In the genomic region with DNA sequence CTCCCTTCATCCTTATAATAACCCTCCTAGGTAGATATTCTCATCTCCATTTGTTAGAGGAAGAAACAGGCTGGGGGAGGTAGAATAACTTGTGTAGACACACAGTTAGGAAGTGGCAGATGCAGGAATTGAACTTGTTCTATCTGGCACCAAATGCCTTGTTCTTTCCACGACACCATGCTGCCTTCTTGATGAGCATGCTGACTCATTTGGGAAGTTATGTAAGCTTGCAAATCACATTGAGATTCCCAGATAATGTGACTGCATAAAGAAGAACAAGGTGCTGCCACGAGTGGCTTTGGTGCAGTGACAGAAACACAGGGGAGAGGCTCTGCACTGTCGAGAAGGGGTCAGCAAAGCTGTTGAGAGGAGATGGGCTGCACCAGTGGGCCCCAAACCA, we compare ENCODE assay signal across 18 cellular contexts. TPM values are rescaled to one million over a fixed set of nuclear protein-coding genes. Genes with fewer than 3 reads are reported as not detected.
A peak's percentile ranks its signal among the peaks of the same experiment; 100 is the strongest.
DNase-seq lines count a peak whose midpoint lies in the region; ATAC-seq, FAIRE-seq and TF ChIP-seq lines count a peak whose summit lies in the region.
"Had no signal": no experiment of that assay in that cellular context is flagged by ENCODE, and none has a peak within 500 bp of the region (broad histone marks: within the 10 kb centered on the region; RNA-seq: fewer than 3 reads in every experiment).

No MANE protein-coding gene starts in this region.

- TF ChIP-seq EP300 in esophagus muscularis mucosa (IDR thresholded peaks at IDR 0.05): no peak

- H3K4me1 ChIP-seq in esophagus muscularis mucosa: peaks cover 4 to 33% (median 17%) of the 10 kb centered on the region in 4 donors
- H3K4me1 ChIP-seq in aorta (ENCODE audit: control insufficient read depth in 1 of 2, insufficient read depth in 2 of 2, low read length in 2 of 2): no peaks in the 10 kb centered on the region

- H3K27me3 ChIP-seq in esophagus muscularis mucosa (no peaks in the 10 kb centered on the region), aorta (ENCODE audit: control insufficient read depth in 1 of 2, insufficient read depth in 2 of 2, low read length in 1 of 2) (no peaks in the 10 kb centered on the region)
- H3K27me3 ChIP-seq: heart left ventricle, thyroid gland had no signal

- ATAC-seq in WTC11: no peak
- ATAC-seq in aorta (ENCODE audit: low FRiP score): no peak
- ATAC-seq: activated CD8-positive, alpha-beta memory T cell treated with anti-CD3 and anti-CD28 coated beads, Interleukin-2, amount 10 ng/mL, durations not matched to agents 7 days and 5 days; left colon had no signal

- CTCF ChIA-PET in WTC11 (lab: Charles Lee): interaction anchor here (0.5 to 3.7 kb wide), 13 partner anchors 8 to 287 kb away, joined by 3 to 50 read pairs (median 6); a partner anchor contains a TSS
- CTCF ChIA-PET in activated naive CD4-positive, alpha-beta T cell treated with anti-CD3 and anti-CD28 coated beads for 36 hours (lab: Charles Lee): interaction anchor here (0.6 to 2.1 kb wide), 5 partner anchors 10 to 487 kb away, joined by 3 to 15 read pairs (median 6); no protein-coding TSS in a partner anchor

- TF ChIP-seq POLR2A in esophagus muscularis mucosa (IDR thresholded peaks at IDR 0.05; ENCODE audit: low read depth) (no peak), GM12891 (IDR thresholded peaks at IDR 0.05; ENCODE audit: low read depth, low read length) (no peak)

- H3K27ac ChIP-seq in esophagus muscularis mucosa (replicated peaks in 1 of 4) (no peak overlapping the region), aorta (ENCODE audit: low read depth in 1 of 2, low read length in 2 of 2) (no peak overlapping the region)
- H3K27ac ChIP-seq: thyroid gland had no signal

- H3K9me3 Mint-ChIP-seq in WTC11: peaks cover 28% of the 10 kb centered on the region
- H3K9me3 Mint-ChIP-seq in activated naive CD4-positive, alpha-beta T cell treated with anti-CD3 and anti-CD28 coated beads for 36 hours: no peaks in the 10 kb centered on the region

- no peaks in the 10 kb centered on the region for H3K9me3 ChIP-seq in esophagus muscularis mucosa
- H3K9me3 ChIP-seq in aorta (ENCODE audit: control insufficient read depth, low read length): peaks cover 2% of the 10 kb centered on the region
- H3K9me3 ChIP-seq: heart left ventricle, SK-N-SH, thyroid gland had no signal

- H3K4me3 ChIP-seq in esophagus muscularis mucosa (no peak overlapping the region), aorta (ENCODE audit: low read length in 2 of 2) (no peak overlapping the region)
- H3K4me3 ChIP-seq: GM12878, heart left ventricle, thyroid gland had no signal

- no peak overlapping the region for H3K4me3 Mint-ChIP-seq in WTC11
- no peak overlapping the region for H3K4me3 Mint-ChIP-seq in activated naive CD4-positive, alpha-beta T cell treated with anti-CD3 and anti-CD28 coated beads for 36 hours
- H3K4me3 Mint-ChIP-seq: activated CD8-positive, alpha-beta memory T cell treated with anti-CD3 and anti-CD28 coated beads, Interleukin-2, amount 10 ng/mL, durations not matched to agents 7 days and 5 days had no signal

- intact Hi-C loops in esophagus muscularis mucosa (cut with DNase I) (loop anchor here (10.0 kb wide), 1 partner anchor 176 kb away; a partner anchor contains a TSS), aorta (cut with DNase I) (no loop called here)
- intact Hi-C loops in activated naive CD4-positive, alpha-beta T cell treated with anti-CD3 and anti-CD28 coated beads for 36 hours (cut with micrococcal nuclease): no loop called here

- POLR2A ChIA-PET in WTC11 (lab: Charles Lee): no interaction called here

- H3K27me3 Mint-ChIP-seq in WTC11 (ENCODE audit: low read depth): peaks cover 3% of the 10 kb centered on the region; the same call in 1 of the 2 replicates
- H3K27me3 Mint-ChIP-seq in activated naive CD4-positive, alpha-beta T cell treated with anti-CD3 and anti-CD28 coated beads for 36 hours (ENCODE audit: low read depth): peaks cover 5% of the 10 kb centered on the region

- DNase-seq in HCEC 1CT: peak; percentile 32
- DNase-seq in WTC11 (ENCODE audit: low spot score): no peak
- DNase-seq in esophagus muscularis mucosa (ENCODE audit: extremely low spot score): peak; percentile 55
- DNase-seq in putamen (ENCODE audit: low spot score): peak; percentile 72
- no peak for DNase-seq in GM12891 (ENCODE audit: insufficient read length, low spot score)
- no peak for DNase-seq in aorta
- DNase-seq in NCI-H2171 treated with DMSO at 0.1 percent for 48 hours (lab: John Stamatoyannopoulos, UW): no peak
- no peak for DNase-seq in activated naive CD4-positive, alpha-beta T cell treated with anti-CD3 and anti-CD28 coated beads for 36 hours
- DNase-seq: activated CD8-positive, alpha-beta memory T cell treated with anti-CD3 and anti-CD28 coated beads, Interleukin-2, amount 10 ng/mL, durations not matched to agents 7 days and 5 days; DND-41; heart left ventricle; left colon; MM.1S; NCI-H226; SK-N-SH; thyroid gland; WERI-Rb-1 had no signal

- H3K36me3 ChIP-seq in esophagus muscularis mucosa: no peaks in the 10 kb centered on the region
- no peaks in the 10 kb centered on the region for H3K36me3 ChIP-seq in aorta (ENCODE audit: control insufficient read depth in 1 of 2, insufficient read depth in 2 of 2, low read length in 1 of 2)
- H3K36me3 ChIP-seq: heart left ventricle, thyroid gland, WERI-Rb-1 had no signal

- H3K27ac Mint-ChIP-seq in WTC11: peak overlapping the region; percentile 92
- no peak overlapping the region for H3K27ac Mint-ChIP-seq in activated naive CD4-positive, alpha-beta T cell treated with anti-CD3 and anti-CD28 coated beads for 36 hours
- H3K27ac Mint-ChIP-seq: activated CD8-positive, alpha-beta memory T cell treated with anti-CD3 and anti-CD28 coated beads, Interleukin-2, amount 10 ng/mL, durations not matched to agents 7 days and 5 days had no signal

- TF ChIP-seq CTCF in WTC11 (IDR thresholded peaks at IDR 0.05): no peak
- no peak for TF ChIP-seq CTCF in esophagus muscularis mucosa (IDR thresholded peaks at IDR 0.05)

- H3K36me3 Mint-ChIP-seq in WTC11: peaks cover 20% of the 10 kb centered on the region
- H3K36me3 Mint-ChIP-seq in activated naive CD4-positive, alpha-beta T cell treated with anti-CD3 and anti-CD28 coated beads for 36 hours (ENCODE audit: low read depth): no peaks in the 10 kb centered on the region
- H3K36me3 Mint-ChIP-seq: activated CD8-positive, alpha-beta memory T cell treated with anti-CD3 and anti-CD28 coated beads, Interleukin-2, amount 10 ng/mL, durations not matched to agents 7 days and 5 days had no signal

- WGBS in esophagus muscularis mucosa: 39% methylated on average over 3 of the region's 3 CpGs
- 55 to 68% methylated on average over 3 of the region's 3 CpGs for WGBS in aorta, 2 donors

- FAIRE-seq in GM12891 (lab: Jason Lieb, UNC): no peak
- FAIRE-seq: GM12878 had no signal

- peaks cover 40% of the 10 kb centered on the region for H3K4me1 Mint-ChIP-seq in WTC11
- H3K4me1 Mint-ChIP-seq in activated naive CD4-positive, alpha-beta T cell treated with anti-CD3 and anti-CD28 coated beads for 36 hours (ENCODE audit: low read depth): peaks cover 3% of the 10 kb centered on the region

TF ChIP-seq in WTC11, 78 proteins besides CTCF, POLR2A, EP300 and RAD21 (continues in another document):
- TF ChIP-seq, protein P1, sequence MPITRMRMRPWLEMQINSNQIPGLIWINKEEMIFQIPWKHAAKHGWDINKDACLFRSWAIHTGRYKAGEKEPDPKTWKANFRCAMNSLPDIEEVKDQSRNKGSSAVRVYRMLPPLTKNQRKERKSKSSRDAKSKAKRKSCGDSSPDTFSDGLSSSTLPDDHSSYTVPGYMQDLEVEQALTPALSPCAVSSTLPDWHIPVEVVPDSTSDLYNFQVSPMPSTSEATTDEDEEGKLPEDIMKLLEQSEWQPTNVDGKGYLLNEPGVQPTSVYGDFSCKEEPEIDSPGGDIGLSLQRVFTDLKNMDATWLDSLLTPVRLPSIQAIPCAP (CRISPR knock-in tag; IDR thresholded peaks at IDR 0.05): no peak
- TF ChIP-seq ZNF396 (CRISPR knock-in tag; IDR thresholded peaks at IDR 0.05; ENCODE audit: borderline replicate concordance): no peak
- TF ChIP-seq ELF4 (CRISPR knock-in tag; IDR thresholded peaks at IDR 0.05; ENCODE audit: low read depth): no peak
- TF ChIP-seq, protein P2, sequence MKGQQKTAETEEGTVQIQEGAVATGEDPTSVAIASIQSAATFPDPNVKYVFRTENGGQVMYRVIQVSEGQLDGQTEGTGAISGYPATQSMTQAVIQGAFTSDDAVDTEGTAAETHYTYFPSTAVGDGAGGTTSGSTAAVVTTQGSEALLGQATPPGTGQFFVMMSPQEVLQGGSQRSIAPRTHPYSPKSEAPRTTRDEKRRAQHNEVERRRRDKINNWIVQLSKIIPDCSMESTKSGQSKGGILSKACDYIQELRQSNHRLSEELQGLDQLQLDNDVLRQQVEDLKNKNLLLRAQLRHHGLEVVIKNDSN (CRISPR knock-in tag; IDR thresholded peaks at IDR 0.05): no peak

TF ChIP-seq in GM12891, 5 proteins besides CTCF, POLR2A, EP300 and RAD21:
- TF ChIP-seq TAF1 (IDR thresholded peaks at IDR 0.05; ENCODE audit: low read depth, low read length) (no peak), POU2F2 (IDR thresholded peaks at IDR 0.05; ENCODE audit: low read depth, low read length) (no peak), SPI1 (IDR thresholded peaks at IDR 0.05; ENCODE audit: low read depth, low read length) (no peak)

RNA-seq across cellular contexts. Expression of a gene that starts 27.5 kb away (rescaled TPM):
- 174 to 237 TPM (median 223 TPM) in 3 replicates for total RNA-seq in WTC11 (2021)
- 100 to 1,000 TPM; 142 to 333 (median 256) TPM for total RNA-seq in esophagus muscularis mucosa
- 313 TPM for polyA plus RNA-seq in GM12891 (2012; ENCODE audit: low read depth, missing spikeins)
- total RNA-seq in aorta: 10 to 100 TPM; 84.4 to 91.1 TPM
- polyA plus RNA-seq in aorta: 100 to 1,000 TPM; 183 to 191 TPM
- total RNA-seq in activated naive CD4-positive, alpha-beta T cell treated with anti-CD3 and anti-CD28 coated beads for 36 hours: 100 to 1,000 TPM; 146 to 152 TPM

Comparison
In these comparisons a context has a peak if more than half of its experiments do, and no peak if none do; other contexts are left out.
1. DNase-seq: peak in HCEC 1CT (single experiment), esophagus muscularis mucosa (single experiment) and putamen (single experiment); none in WTC11 (single experiment), GM12891 (single experiment), aorta (0 of 2), NCI-H2171 treated with DMSO at 0.1 percent for 48 hours (single experiment) and activated naive CD4-positive, alpha-beta T cell treated with anti-CD3 and anti-CD28 coated beads for 36 hours (single experiment).